Comparison of ENCODE assay signal across 20 cellular contexts in the genomic region with DNA sequence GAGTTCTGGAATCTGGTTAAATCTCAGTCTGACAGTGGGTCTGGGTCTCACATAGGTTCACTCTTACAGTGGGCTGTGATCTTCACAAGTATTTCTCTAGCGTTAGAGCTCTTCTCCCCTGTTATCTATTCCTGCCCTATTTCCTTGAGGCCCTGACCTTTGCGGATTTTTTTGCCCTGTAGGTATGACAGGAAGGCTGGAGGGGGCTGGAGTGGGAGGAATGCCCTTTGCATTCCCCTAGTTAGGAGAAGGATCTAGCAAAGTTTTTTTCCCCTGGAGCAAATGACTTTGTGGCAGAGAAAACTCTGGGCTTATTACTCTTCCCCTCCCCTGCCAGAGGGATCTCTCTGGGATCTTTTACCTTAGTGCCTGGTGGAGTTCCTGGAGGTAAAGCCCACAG. TPM values are rescaled to one million over a fixed set of nuclear protein-coding genes. Genes with fewer than 3 reads are reported as not detected.
DNase-seq lines count a peak whose midpoint lies in the region; TF ChIP-seq lines count a peak whose summit lies in the region.
"Had no signal": no experiment of that assay in that cellular context is flagged by ENCODE, and none has a peak within 500 bp of the region (broad histone marks: within the 10 kb centered on the region; RNA-seq: fewer than 3 reads in every experiment).

No MANE protein-coding gene starts in this region.

- TF ChIP-seq EP300 in tibial nerve (IDR thresholded peaks at IDR 0.05) = no peak

- H3K9me3 ChIP-seq in Caco-2 (peaks cover 12% of the 10 kb centered on the region; the same call in 1 of the 2 replicates), HUES64 (ENCODE audit: insufficient read depth, low read depth, low read length) (peaks cover 11% of the 10 kb centered on the region; the same call in 1 of the 2 replicates), endodermal cell (ENCODE audit: control insufficient read depth, low read length) (peaks cover 21% of the 10 kb centered on the region), tibial nerve (no peaks in the 10 kb centered on the region), ascending aorta (no peaks in the 10 kb centered on the region)

- intact Hi-C loops in Caco-2 (cut with micrococcal nuclease; ENCODE audit: unreplicated experiment) (no loop called here), ascending aorta (cut with DNase I) (no loop called here)

- H3K27ac Mint-ChIP-seq in Caco-2 (ENCODE audit: unreplicated experiment) = peak overlapping the region; percentile 85
- H3K27ac Mint-ChIP-seq in endodermal cell = peak overlapping the region; percentile 75
- peak overlapping the region; percentile 67 for H3K27ac Mint-ChIP-seq in mesothelial cell of epicardium
- H3K27ac Mint-ChIP-seq: CD14-positive monocyte had no signal

- H3K27ac ChIP-seq in HUES64 (ENCODE audit: low read depth, low read length) (peak overlapping the region; percentile 24; the same call in 1 of the 2 replicates), endodermal cell (ENCODE audit: low read depth, low read length) (no peak overlapping the region), tibial nerve (no peak overlapping the region), ascending aorta (no peak overlapping the region)
- H3K27ac ChIP-seq: HL-60, Peyer's patch had no signal

- no TSS peak for BruUV-seq in Caco-2 (replicated peaks; lab: Mats Ljungman, UMichigan)

- POLR2A ChIA-PET in Caco-2 (lab: Charles Lee) = no interaction called here

- WGBS in HUES64 = 61% methylated on average over 2 of the region's 2 CpGs
- WGBS in endodermal cell (ENCODE audit: insufficient coverage in 1 of 2, insufficient read length in 1 of 2), 2 experiments = 25 to 62% methylated on average over 1 to 2 of the region's 2 CpGs
- 47 to 54% methylated on average over 2 of the region's 2 CpGs for WGBS in tibial nerve, 2 donors

- H3K36me3 Mint-ChIP-seq in Caco-2 (ENCODE audit: insufficient read depth, unreplicated experiment) (no peaks in the 10 kb centered on the region), endodermal cell (ENCODE audit: low read depth) (peaks cover 12% of the 10 kb centered on the region), mesothelial cell of epicardium (peaks cover 12% of the 10 kb centered on the region)

- H3K4me1 Mint-ChIP-seq in Caco-2 (ENCODE audit: low read depth, unreplicated experiment) (peaks cover 53% of the 10 kb centered on the region), endodermal cell (peaks cover 40% of the 10 kb centered on the region), mesothelial cell of epicardium (peaks cover 40% of the 10 kb centered on the region)

- CTCF ChIA-PET in Caco-2 (lab: Charles Lee) = no interaction called here

- H3K9ac ChIP-seq in HUES64 (ENCODE audit: low read depth, low read length) (no peak overlapping the region), endodermal cell (ENCODE audit: extremely low read depth, low read length, poor library complexity, severe bottlenecking) (no peak overlapping the region)

- H3K9me3 Mint-ChIP-seq in Caco-2 (ENCODE audit: unreplicated experiment) (peaks cover 25% of the 10 kb centered on the region), endodermal cell (peaks cover 14% of the 10 kb centered on the region), mesothelial cell of epicardium (peaks cover 8% of the 10 kb centered on the region)

- H3K36me3 ChIP-seq in Caco-2 (ENCODE audit: control insufficient read depth, insufficient read depth, low read length) (no peaks in the 10 kb centered on the region), HUES64 (ENCODE audit: insufficient read depth, low read length) (no peaks in the 10 kb centered on the region), endodermal cell (ENCODE audit: control insufficient read depth, insufficient read depth, low read length) (no peaks in the 10 kb centered on the region), tibial nerve (no peaks in the 10 kb centered on the region), ascending aorta (no peaks in the 10 kb centered on the region)
- H3K36me3 ChIP-seq: Peyer's patch had no signal

- peak overlapping the region; percentile 54 for H3K4me3 Mint-ChIP-seq in Caco-2 (ENCODE audit: unreplicated experiment)
- H3K4me3 Mint-ChIP-seq in endodermal cell = no peak overlapping the region
- no peak overlapping the region for H3K4me3 Mint-ChIP-seq in mesothelial cell of epicardium
- H3K4me3 Mint-ChIP-seq: CD14-positive monocyte had no signal

- peaks cover 33% of the 10 kb centered on the region for H3K4me1 ChIP-seq in Caco-2
- peaks cover 21% of the 10 kb centered on the region for H3K4me1 ChIP-seq in HUES64 (ENCODE audit: insufficient read depth, low read length)
- H3K4me1 ChIP-seq in endodermal cell (ENCODE audit: control insufficient read depth, insufficient read depth, low read length) = peaks cover 17% of the 10 kb centered on the region
- peaks cover 0 to 19% (median 0%) of the 10 kb centered on the region in 4 donors for H3K4me1 ChIP-seq in tibial nerve
- peaks cover 0 to 5% of the 10 kb centered on the region in 2 donors for H3K4me1 ChIP-seq in ascending aorta

- H3K27me3 Mint-ChIP-seq in Caco-2 (ENCODE audit: insufficient read depth, unreplicated experiment) = no peaks in the 10 kb centered on the region
- no peaks in the 10 kb centered on the region for H3K27me3 Mint-ChIP-seq in endodermal cell (ENCODE audit: insufficient read depth)
- no peaks in the 10 kb centered on the region for H3K27me3 Mint-ChIP-seq in mesothelial cell of epicardium (ENCODE audit: low read depth)

- H3K4me3 ChIP-seq in Caco-2 (ENCODE audit: low read depth, low read length) (no peak overlapping the region), HUES64 (ENCODE audit: low read length) (no peak overlapping the region), endodermal cell (ENCODE audit: low read length) (no peak overlapping the region), tibial nerve (no peak overlapping the region), ascending aorta (no peak overlapping the region)
- H3K4me3 ChIP-seq: Peyer's patch had no signal

- TF ChIP-seq CTCF in Caco-2 (IDR thresholded peaks at IDR 0.05; ENCODE audit: insufficient read depth in 1 of 2, low read depth in 1 of 2, low read length in 1 of 2, severe bottlenecking in 1 of 2, unreplicated experiment in 1 of 2) (no peak), endodermal cell (conservative IDR thresholded peaks at IDR 0.05) (no peak), mesothelial cell of epicardium (IDR thresholded peaks at IDR 0.05; ENCODE audit: unreplicated experiment) (no peak), tibial nerve (IDR thresholded peaks at IDR 0.05) (no peak), ascending aorta (IDR thresholded peaks at IDR 0.05) (no peak)

- H3K27me3 ChIP-seq in Caco-2 (replicated peaks; ENCODE audit: control insufficient read depth, insufficient read depth, low read length) (no peaks in the 10 kb centered on the region), HUES64 (ENCODE audit: insufficient read depth, low read length) (no peaks in the 10 kb centered on the region), endodermal cell (ENCODE audit: control insufficient read depth, insufficient read depth, low read length, poor library complexity, severe bottlenecking) (no peaks in the 10 kb centered on the region), tibial nerve (no peaks in the 10 kb centered on the region), ascending aorta (no peaks in the 10 kb centered on the region)
- H3K27me3 ChIP-seq: Peyer's patch had no signal

- DNase-seq in Caco-2 (peak; percentile 40 to 59), endodermal cell (no peak), mesothelial cell of epicardium (ENCODE audit: low spot score in 2 of 2, unreplicated experiment in 2 of 2) (no peak), tibial nerve (ENCODE audit: low spot score in 2 of 2) (no peak), AG08395 (ENCODE audit: low spot score) (no peak), ascending aorta (ENCODE audit: low spot score in 2 of 2) (no peak), NCI-H526 treated with DMSO at 0.1 percent for 48 hours (lab: John Stamatoyannopoulos, UW) (no peak)
- DNase-seq: AML-193, COR-L47, EL, HCEC 1CT, KG1, NCI-H1048, NCI-H1436 treated with DMSO at 0.1 percent for 48 hours, NCI-H2081 treated with DMSO at 0.1 percent for 48 hours, NCI-H510A treated with DMSO at 0.1 percent for 48 hours, Peyer's patch had no signal

- no peak for TF ChIP-seq POLR2A in tibial nerve (IDR thresholded peaks at IDR 0.05)

RNA-seq across cellular contexts. Expression of a gene that starts 49.2 kb away (rescaled TPM):
- total RNA-seq in Caco-2 (2022) = 31.4 and 34.9 TPM in 2 replicates
- polyA plus RNA-seq in HUES64 (2013, experiment 1 of 2) = 18.3 TPM
- polyA plus RNA-seq in HUES64 (2013, experiment 2 of 2) = 21.6 TPM
- 10 to 100 TPM; 32.7 to 35.3 TPM for total RNA-seq in endodermal cell
- 34.9 TPM for polyA plus RNA-seq in endodermal cell (2013, experiment 1 of 2)
- 33.4 TPM for polyA plus RNA-seq in endodermal cell (2013, experiment 2 of 2)
- total RNA-seq in mesothelial cell of epicardium = 37.9 to 39.7 TPM (median 38.7 TPM) in 3 replicates
- total RNA-seq in tibial nerve = 10 to 100 TPM; 27.9 to 45.7 (median 36.6) TPM
- 146 TPM for total RNA-seq in ascending aorta

Comparison
In these comparisons a context has a peak if more than half of its experiments do, and no peak if none do; other contexts are left out.
1. DNase-seq: peak in Caco-2 (2 of 2); none in endodermal cell (single experiment), mesothelial cell of epicardium (0 of 2), tibial nerve (0 of 2), AG08395 (single experiment), ascending aorta (0 of 2) and NCI-H526 treated with DMSO at 0.1 percent for 48 hours (single experiment).
2. Peak in every context shown above with its lines, with median percentiles within 50 percentile points of each other: H3K27ac Mint-ChIP-seq.